ENCODE assay signal across 1 cellular context in the genomic region with DNA sequence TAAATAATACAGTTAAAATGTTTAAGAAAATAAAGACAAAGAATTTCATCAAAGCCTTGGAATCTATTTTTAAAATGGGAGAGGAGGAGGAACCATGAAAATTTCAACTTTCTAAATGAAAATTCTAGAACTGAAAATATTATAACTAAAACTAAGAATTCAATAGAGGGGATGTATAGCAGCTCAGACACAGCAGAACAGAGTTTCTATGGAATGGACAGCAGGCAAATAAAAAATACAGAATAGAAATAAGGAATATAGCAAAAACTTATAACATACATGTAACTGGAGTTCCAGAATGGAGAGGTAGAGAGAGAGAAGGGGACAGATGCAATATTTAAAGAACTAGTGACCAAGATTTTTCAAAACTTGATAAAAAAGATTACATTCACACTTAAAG.
TF ChIP-seq lines count a peak whose summit lies in the region.

No MANE protein-coding gene starts in this region.

TF ChIP-seq in GM23338, 12 proteins besides CTCF, POLR2A, EP300 and RAD21 (continued from another document):
- TF ChIP-seq, protein P1, sequence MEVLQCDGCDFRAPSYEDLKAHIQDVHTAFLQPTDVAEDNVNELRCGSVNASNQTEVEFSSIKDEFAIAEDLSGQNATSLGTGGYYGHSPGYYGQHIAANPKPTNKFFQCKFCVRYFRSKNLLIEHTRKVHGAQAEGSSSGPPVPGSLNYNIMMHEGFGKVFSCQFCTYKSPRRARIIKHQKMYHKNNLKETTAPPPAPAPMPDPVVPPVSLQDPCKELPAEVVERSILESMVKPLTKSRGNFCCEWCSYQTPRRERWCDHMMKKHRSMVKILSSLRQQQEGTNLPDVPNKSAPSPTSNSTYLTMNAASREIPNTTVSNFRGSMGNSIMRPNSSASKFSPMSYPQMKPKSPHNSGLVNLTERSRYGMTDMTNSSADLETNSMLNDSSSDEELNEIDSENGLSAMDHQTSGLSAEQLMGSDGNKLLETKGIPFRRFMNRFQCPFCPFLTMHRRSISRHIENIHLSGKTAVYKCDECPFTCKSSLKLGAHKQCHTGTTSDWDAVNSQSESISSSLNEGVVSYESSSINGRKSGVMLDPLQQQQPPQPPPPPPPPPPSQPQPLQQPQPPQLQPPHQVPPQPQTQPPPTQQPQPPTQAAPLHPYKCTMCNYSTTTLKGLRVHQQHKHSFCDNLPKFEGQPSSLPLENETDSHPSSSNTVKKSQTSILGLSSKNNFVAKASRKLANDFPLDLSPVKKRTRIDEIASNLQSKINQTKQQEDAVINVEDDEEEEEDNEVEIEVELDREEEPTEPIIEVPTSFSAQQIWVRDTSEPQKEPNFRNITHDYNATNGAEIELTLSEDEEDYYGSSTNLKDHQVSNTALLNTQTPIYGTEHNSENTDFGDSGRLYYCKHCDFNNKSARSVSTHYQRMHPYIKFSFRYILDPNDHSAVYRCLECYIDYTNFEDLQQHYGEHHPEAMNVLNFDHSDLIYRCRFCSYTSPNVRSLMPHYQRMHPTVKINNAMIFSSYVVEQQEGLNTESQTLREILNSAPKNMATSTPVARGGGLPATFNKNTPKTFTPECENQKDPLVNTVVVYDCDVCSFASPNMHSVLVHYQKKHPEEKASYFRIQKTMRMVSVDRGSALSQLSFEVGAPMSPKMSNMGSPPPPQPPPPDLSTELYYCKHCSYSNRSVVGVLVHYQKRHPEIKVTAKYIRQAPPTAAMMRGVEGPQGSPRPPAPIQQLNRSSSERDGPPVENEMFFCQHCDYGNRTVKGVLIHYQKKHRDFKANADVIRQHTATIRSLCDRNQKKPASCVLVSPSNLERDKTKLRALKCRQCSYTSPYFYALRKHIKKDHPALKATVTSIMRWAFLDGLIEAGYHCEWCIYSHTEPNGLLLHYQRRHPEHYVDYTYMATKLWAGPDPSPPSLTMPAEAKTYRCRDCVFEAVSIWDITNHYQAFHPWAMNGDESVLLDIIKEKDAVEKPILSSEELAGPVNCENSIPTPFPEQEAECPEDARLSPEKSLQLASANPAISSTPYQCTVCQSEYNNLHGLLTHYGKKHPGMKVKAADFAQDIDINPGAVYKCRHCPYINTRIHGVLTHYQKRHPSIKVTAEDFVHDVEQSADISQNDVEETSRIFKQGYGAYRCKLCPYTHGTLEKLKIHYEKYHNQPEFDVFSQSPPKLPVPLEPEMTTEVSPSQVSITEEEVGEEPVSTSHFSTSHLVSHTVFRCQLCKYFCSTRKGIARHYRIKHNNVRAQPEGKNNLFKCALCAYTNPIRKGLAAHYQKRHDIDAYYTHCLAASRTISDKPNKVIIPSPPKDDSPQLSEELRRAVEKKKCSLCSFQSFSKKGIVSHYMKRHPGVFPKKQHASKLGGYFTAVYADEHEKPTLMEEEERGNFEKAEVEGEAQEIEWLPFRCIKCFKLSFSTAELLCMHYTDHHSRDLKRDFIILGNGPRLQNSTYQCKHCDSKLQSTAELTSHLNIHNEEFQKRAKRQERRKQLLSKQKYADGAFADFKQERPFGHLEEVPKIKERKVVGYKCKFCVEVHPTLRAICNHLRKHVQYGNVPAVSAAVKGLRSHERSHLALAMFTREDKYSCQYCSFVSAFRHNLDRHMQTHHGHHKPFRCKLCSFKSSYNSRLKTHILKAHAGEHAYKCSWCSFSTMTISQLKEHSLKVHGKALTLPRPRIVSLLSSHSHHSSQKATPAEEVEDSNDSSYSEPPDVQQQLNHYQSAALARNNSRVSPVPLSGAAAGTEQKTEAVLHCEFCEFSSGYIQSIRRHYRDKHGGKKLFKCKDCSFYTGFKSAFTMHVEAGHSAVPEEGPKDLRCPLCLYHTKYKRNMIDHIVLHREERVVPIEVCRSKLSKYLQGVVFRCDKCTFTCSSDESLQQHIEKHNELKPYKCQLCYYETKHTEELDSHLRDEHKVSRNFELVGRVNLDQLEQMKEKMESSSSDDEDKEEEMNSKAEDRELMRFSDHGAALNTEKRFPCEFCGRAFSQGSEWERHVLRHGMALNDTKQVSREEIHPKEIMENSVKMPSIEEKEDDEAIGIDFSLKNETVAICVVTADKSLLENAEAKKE (CRISPR knock-in tag; IDR thresholded peaks at IDR 0.05): no peak
- no peak for TF ChIP-seq NANOG (IDR thresholded peaks at IDR 0.05; ENCODE audit: borderline replicate concordance)
- TF ChIP-seq, protein P2, sequence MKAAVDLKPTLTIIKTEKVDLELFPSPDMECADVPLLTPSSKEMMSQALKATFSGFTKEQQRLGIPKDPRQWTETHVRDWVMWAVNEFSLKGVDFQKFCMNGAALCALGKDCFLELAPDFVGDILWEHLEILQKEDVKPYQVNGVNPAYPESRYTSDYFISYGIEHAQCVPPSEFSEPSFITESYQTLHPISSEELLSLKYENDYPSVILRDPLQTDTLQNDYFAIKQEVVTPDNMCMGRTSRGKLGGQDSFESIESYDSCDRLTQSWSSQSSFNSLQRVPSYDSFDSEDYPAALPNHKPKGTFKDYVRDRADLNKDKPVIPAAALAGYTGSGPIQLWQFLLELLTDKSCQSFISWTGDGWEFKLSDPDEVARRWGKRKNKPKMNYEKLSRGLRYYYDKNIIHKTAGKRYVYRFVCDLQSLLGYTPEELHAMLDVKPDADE (IDR thresholded peaks at IDR 0.05): no peak
- TF ChIP-seq POLR2AphosphoS5 (IDR thresholded peaks at IDR 0.05; ENCODE audit: low read depth): no peak
- TF ChIP-seq EZH2 (IDR thresholded peaks at IDR 0.05; ENCODE audit: low read depth, unreplicated experiment): no peak
- no peak for TF ChIP-seq STAT1 (IDR thresholded peaks at IDR 0.05; ENCODE audit: unreplicated experiment)
- TF ChIP-seq ZNF331 (CRISPR knock-in tag; IDR thresholded peaks at IDR 0.05; ENCODE audit: low read depth): no peak
TF ChIP-seq in GM23338: peak in this region for 0.
